In the genomic region with DNA sequence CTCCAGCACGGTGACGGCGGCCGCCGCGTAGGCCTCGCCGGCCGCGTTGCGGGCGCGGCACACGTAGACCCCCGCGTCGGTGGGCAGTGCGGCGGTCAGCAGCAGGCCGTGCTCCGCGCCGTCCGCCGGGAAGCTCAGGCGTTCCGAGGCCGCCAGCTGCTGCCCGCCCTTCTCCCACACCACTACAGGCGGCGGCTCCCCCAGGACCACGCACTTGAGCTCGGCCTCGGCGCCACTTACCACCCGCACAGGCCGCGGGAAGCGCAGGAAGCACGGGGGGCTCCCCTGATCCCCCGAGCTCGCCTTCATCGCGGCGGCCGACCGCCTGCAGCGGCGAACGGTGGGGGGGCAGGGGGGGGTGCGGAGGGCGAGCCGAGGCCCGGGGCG, we compare ENCODE assay signal across 9 cellular contexts. TPM values are rescaled to one million over a fixed set of nuclear protein-coding genes. Genes with fewer than 3 reads are reported as not detected.
DNase-seq lines count a peak whose midpoint lies in the region; ATAC-seq, FAIRE-seq and TF ChIP-seq lines count a peak whose summit lies in the region.
"Had no signal": no experiment of that assay in that cellular context is flagged by ENCODE, and none has a peak within 500 bp of the region (broad histone marks: within the 10 kb centered on the region; RNA-seq: fewer than 3 reads in every experiment).

No MANE protein-coding gene starts in this region.

- 0% methylated on average over 9 of the region's 55 CpGs for WGBS in smooth muscle cell (ENCODE audit: low lambda C conversion rate)

- H3K36me3 Mint-ChIP-seq in astrocyte (ENCODE audit: low read depth, unreplicated experiment), result peaks cover 17% of the 10 kb centered on the region

- peaks cover 4% of the 10 kb centered on the region for H3K4me1 Mint-ChIP-seq in astrocyte (ENCODE audit: low read depth, unreplicated experiment)

- H3K27me3 ChIP-seq in astrocyte (ENCODE audit: insufficient read depth, low read length) (no peaks in the 10 kb centered on the region), iPS-15b (ENCODE audit: control insufficient read depth, insufficient read depth, low read length) (peaks cover 23% of the 10 kb centered on the region), smooth muscle cell (ENCODE audit: low read depth) (no peaks in the 10 kb centered on the region)

- H3K36me3 ChIP-seq in astrocyte (ENCODE audit: insufficient read depth, low read length) (peaks cover 8% of the 10 kb centered on the region), iPS-15b (ENCODE audit: control insufficient read depth, insufficient read depth, low read length) (peaks cover 11% of the 10 kb centered on the region), smooth muscle cell (ENCODE audit: low read depth) (no peaks in the 10 kb centered on the region)

- ATAC-seq in activated CD4-positive, CD25-positive, alpha-beta regulatory T cell treated with anti-CD3 and anti-CD28 coated beads, Interleukin-2, amount 50 U/mL, for 24 hours, result no peak
- ATAC-seq in GM18867 (IDR thresholded peaks at IDR 0.05; ENCODE audit: unreplicated experiment), result no peak

- H3K4me2 ChIP-seq in astrocyte (ENCODE audit: low read length) (peak overlapping the region; percentile 89), smooth muscle cell (peak overlapping the region; percentile 95)

- FAIRE-seq in astrocyte (lab: Jason Lieb, UNC), result no peak

- no peaks in the 10 kb centered on the region for H3K9me3 Mint-ChIP-seq in astrocyte (ENCODE audit: unreplicated experiment)

- H3K79me2 ChIP-seq in astrocyte (ENCODE audit: insufficient read depth, low read length) (peaks cover 10% of the 10 kb centered on the region), smooth muscle cell (ENCODE audit: low read depth) (peaks cover 12% of the 10 kb centered on the region)

- no peaks in the 10 kb centered on the region for H3F3A ChIP-seq in smooth muscle cell (ENCODE audit: low read depth)

- H3K4me3 Mint-ChIP-seq in astrocyte (ENCODE audit: unreplicated experiment), result no peak overlapping the region

- peak overlapping the region; percentile 47 for H3K27ac ChIP-seq in astrocyte (ENCODE audit: low read depth, low read length)
- peak overlapping the region; percentile 59 for H3K27ac ChIP-seq in smooth muscle cell (ENCODE audit: low read depth)

- H3K9me3 ChIP-seq in astrocyte (ENCODE audit: insufficient read depth, low read depth, low read length) (no peaks in the 10 kb centered on the region), iPS-15b (ENCODE audit: control insufficient read depth, insufficient read depth, low read length) (no peaks in the 10 kb centered on the region), smooth muscle cell (replicated peaks; ENCODE audit: low read depth) (no peaks in the 10 kb centered on the region)

- H2AFZ ChIP-seq in astrocyte (ENCODE audit: low read depth, low read length), result peak overlapping the region; percentile 80
- H2AFZ ChIP-seq in smooth muscle cell (ENCODE audit: low read depth), result no peak overlapping the region

- DNase-seq in HCEC 1CT, result peak; percentile 7
- peak; percentile 13 for DNase-seq in astrocyte (ENCODE audit: low read depth)
- DNase-seq in smooth muscle cell (lab: John Stamatoyannopoulos, UW; ENCODE audit: unreplicated experiment), result no peak
- DNase-seq in GM03348 (ENCODE audit: low spot score), result no peak
- no peak for DNase-seq in activated CD4-positive, CD25-positive, alpha-beta regulatory T cell treated with anti-CD3 and anti-CD28 coated beads, Interleukin-2, amount 50 U/mL, for 72 hours
- DNase-seq: activated naive CD4-positive, alpha-beta T cell treated with Interleukin-2 at 50 U/mL for 16 hours had no signal

- peaks cover 15% of the 10 kb centered on the region for H3K4me1 ChIP-seq in astrocyte (ENCODE audit: insufficient read depth, low read length)
- peaks cover 15% of the 10 kb centered on the region for H3K4me1 ChIP-seq in iPS-15b (ENCODE audit: control insufficient read depth, insufficient read depth, low read length)
- H3K4me1 ChIP-seq in smooth muscle cell (ENCODE audit: low read depth), result peaks cover 14% of the 10 kb centered on the region

- TF ChIP-seq CTCF in astrocyte (IDR thresholded peaks at IDR 0.05; ENCODE audit: insufficient read depth, low read depth, low read length) (no peak), smooth muscle cell (IDR thresholded peaks at IDR 0.05; ENCODE audit: borderline replicate concordance, insufficient read depth, poor library complexity, severe bottlenecking) (no peak)

- no peaks in the 10 kb centered on the region for H3K27me3 Mint-ChIP-seq in astrocyte (ENCODE audit: low read depth, unreplicated experiment)

- H3K27ac Mint-ChIP-seq in astrocyte (ENCODE audit: unreplicated experiment), result no peak overlapping the region

- H3K4me3 ChIP-seq in astrocyte (ENCODE audit: insufficient read depth, low read depth, low read length), result peak overlapping the region; percentile 60
- peak overlapping the region; percentile 49 for H3K4me3 ChIP-seq in iPS-15b (ENCODE audit: low read depth, low read length)
- H3K4me3 ChIP-seq in smooth muscle cell, result peak overlapping the region; percentile 75

- H3K9ac ChIP-seq in astrocyte (ENCODE audit: low read length) (peak overlapping the region; percentile 82), iPS-15b (ENCODE audit: low read depth, low read length) (peak overlapping the region; percentile 60), smooth muscle cell (ENCODE audit: low read depth) (peak overlapping the region; percentile 47)

- H4K20me1 ChIP-seq in astrocyte (ENCODE audit: insufficient read depth, low read length) (peaks cover 15% of the 10 kb centered on the region), smooth muscle cell (ENCODE audit: low read depth) (peaks cover 9% of the 10 kb centered on the region)

RNA-seq across cellular contexts. Expression of a gene that starts 0.4 kb away (rescaled TPM):
- total RNA-seq in astrocyte, result 77.5 and 88.1 TPM in 2 replicates
- total RNA-seq in smooth muscle cell, result 47.1 and 71.9 TPM in 2 replicates
- 51.1 and 67.9 TPM in 2 replicates for polyA plus RNA-seq in smooth muscle cell

RNA-seq across cellular contexts. Expression of a gene that starts 1.2 kb away (rescaled TPM):
- total RNA-seq in astrocyte (0.52 and 0.99 TPM in 2 replicates), smooth muscle cell (2.4 and 4.0 TPM in 2 replicates)
- 4.3 and 16.7 TPM in 2 replicates for polyA plus RNA-seq in smooth muscle cell

RNA-seq across cellular contexts. Expression of a gene that starts 26.7 kb away (rescaled TPM):
- 24.9 TPM in 2 replicates for total RNA-seq in astrocyte
- 5.7 and 10.2 TPM in 2 replicates for total RNA-seq in smooth muscle cell
- 13.6 and 22.5 TPM in 2 replicates for polyA plus RNA-seq in smooth muscle cell

RNA-seq across cellular contexts. Expression of a gene that starts 27.1 kb away (rescaled TPM):
- total RNA-seq in astrocyte, result 3.8 TPM in 2 replicates
- 3.3 and 6.9 TPM in 2 replicates for total RNA-seq in smooth muscle cell
- 3.3 and 8.5 TPM in 2 replicates for polyA plus RNA-seq in smooth muscle cell

RNA-seq across cellular contexts. Expression of a gene that starts 27.3 kb away (rescaled TPM):
- total RNA-seq in astrocyte (151 and 163 TPM in 2 replicates), smooth muscle cell (141 and 156 TPM in 2 replicates)
- 319 and 344 TPM in 2 replicates for polyA plus RNA-seq in smooth muscle cell

Comparison
In these comparisons a context has a peak if more than half of its experiments do, and no peak if none do; other contexts are left out.
1. DNase-seq: peak in HCEC 1CT (single experiment) and astrocyte (single experiment); none in smooth muscle cell (single experiment), GM03348 (single experiment) and activated CD4-positive, CD25-positive, alpha-beta regulatory T cell treated with anti-CD3 and anti-CD28 coated beads, Interleukin-2, amount 50 U/mL, for 72 hours (single experiment).
2. Peak in every context shown above with its lines, with median percentiles within 50 percentile points of each other: H3K4me3 ChIP-seq and H3K9ac ChIP-seq.